Comparison of ENCODE assay signal across 23 cellular contexts in genomic region chr11:120363436-120363835, GRCh38. TPM values are rescaled to one million over a fixed set of nuclear protein-coding genes. Genes with fewer than 3 reads are reported as not detected.
"Had no signal": no experiment of that assay in that cellular context is flagged by ENCODE, and none has a peak within 500 bp of the region (broad histone marks: within the 10 kb centered on the region; RNA-seq: fewer than 3 reads in every experiment).

No MANE protein-coding gene starts in this region.

- H3K4me3 ChIP-seq: gastroesophageal sphincter, lung, right atrium auricular region, sigmoid colon, stomach, thoracic aorta, transverse colon had no signal

- H3K27ac ChIP-seq: gastroesophageal sphincter, sigmoid colon, stomach, transverse colon had no signal

- H3K36me3 ChIP-seq: gastroesophageal sphincter, right atrium auricular region, sigmoid colon, stomach, thoracic aorta, transverse colon had no signal

- H3K4me1 Mint-ChIP-seq: nephron had no signal

- H3K9me3 ChIP-seq: gastroesophageal sphincter, right atrium auricular region, sigmoid colon, stomach, thoracic aorta, transverse colon had no signal

- DNase-seq: effector memory CD4-positive, alpha-beta T cell; glutamatergic neuron; immature natural killer cell; left cardiac atrium; left ventricle myocardium superior; mesendoderm; naive B cell; occipital lobe; sigmoid colon; small intestine; stimulated activated CD4-positive, alpha-beta T cell treated with anti-CD3 and anti-CD28 coated beads, Interleukin-12 subunit alpha, Interleukin-12 subunit beta, amount 100 ng/mL, for 4 hours; stimulated activated naive CD4-positive, alpha-beta T cell; stomach; substantia nigra; transverse colon had no signal

- ATAC-seq: esophagus mucosa, gastroesophageal sphincter, left cardiac atrium, left ventricle myocardium superior had no signal

- H3K4me3 Mint-ChIP-seq: immature natural killer cell, naive B cell, nephron had no signal

- H3K36me3 Mint-ChIP-seq: immature natural killer cell, naive B cell had no signal

- FAIRE-seq: endometrium, keratinocyte, small intestine had no signal

- H3K9me3 Mint-ChIP-seq: immature natural killer cell had no signal

- H3K27me3 ChIP-seq: gastroesophageal sphincter, right atrium auricular region, sigmoid colon, stomach, transverse colon had no signal

- H3K27ac Mint-ChIP-seq: immature natural killer cell, nephron had no signal

RNA-seq across cellular contexts. Expression of gene TLCD5, which starts 38.3 kb away (rescaled TPM):
- polyA plus RNA-seq: immature natural killer cell had no signal
